In the genomic region with DNA sequence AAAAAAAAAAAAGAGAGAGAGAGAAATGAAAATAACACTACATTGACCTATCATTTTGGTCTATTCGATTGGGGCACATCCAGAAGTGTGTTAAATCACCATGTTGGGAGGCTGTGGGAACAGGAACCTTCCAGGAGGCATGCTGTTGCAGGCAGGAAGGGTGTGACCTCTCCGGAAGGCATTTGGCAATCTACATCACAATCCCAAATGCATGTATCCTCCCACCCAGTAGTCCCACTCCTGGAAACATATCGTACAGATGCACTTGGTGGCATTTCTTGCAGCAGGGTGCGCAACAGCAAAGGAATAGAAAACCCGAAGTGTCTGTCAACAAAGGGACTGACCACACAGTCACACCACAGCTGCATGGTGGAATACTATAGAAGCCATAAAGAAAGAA, we compare ENCODE assay signal across 16 cellular contexts. TPM values are rescaled to one million over a fixed set of nuclear protein-coding genes. Genes with fewer than 3 reads are reported as not detected.
DNase-seq lines count a peak whose midpoint lies in the region; ATAC-seq and TF ChIP-seq lines count a peak whose summit lies in the region.
"Had no signal": no experiment of that assay in that cellular context is flagged by ENCODE, and none has a peak within 500 bp of the region (broad histone marks: within the 10 kb centered on the region; RNA-seq: fewer than 3 reads in every experiment).

No MANE protein-coding gene starts in this region.

- H3K9me3 Mint-ChIP-seq in activated naive CD4-positive, alpha-beta T cell treated with anti-CD3 and anti-CD28 coated beads for 36 hours, result no peaks in the 10 kb centered on the region

- CTCF ChIA-PET in activated naive CD4-positive, alpha-beta T cell treated with anti-CD3 and anti-CD28 coated beads for 36 hours (lab: Charles Lee), result interaction anchor here (0.7 kb wide), 1 partner anchor 110 kb away, joined by 3 read pairs; no protein-coding TSS in a partner anchor

- H3K27me3 ChIP-seq in HL-60 (ENCODE audit: insufficient read depth, poor library complexity, severe bottlenecking), result no peaks in the 10 kb centered on the region
- no peaks in the 10 kb centered on the region for H3K27me3 ChIP-seq in foreskin keratinocyte
- H3K27me3 ChIP-seq in spleen (replicated peaks in 1 of 7), result peaks cover 0 to 6% (median 0%) of the 10 kb centered on the region in 7 donors

- no peaks in the 10 kb centered on the region for H3K27me3 Mint-ChIP-seq in T-helper 17 cell
- no peaks in the 10 kb centered on the region for H3K27me3 Mint-ChIP-seq in activated naive CD4-positive, alpha-beta T cell treated with anti-CD3 and anti-CD28 coated beads for 36 hours (ENCODE audit: low read depth)

- TF ChIP-seq POLR2A in spleen (IDR thresholded peaks at IDR 0.05), result no peak

- no peak for TF ChIP-seq CTCF in HL-60 (IDR thresholded peaks at IDR 0.05; ENCODE audit: insufficient read depth, low read length)
- peak; percentile 18 for TF ChIP-seq CTCF in foreskin keratinocyte (conservative IDR thresholded peaks at IDR 0.05)
- no peak for TF ChIP-seq CTCF in spleen (IDR thresholded peaks at IDR 0.05 in 8 of 11, conservative IDR thresholded peaks at IDR 0.05 in 3 of 11)

- peaks cover 30% of the 10 kb centered on the region for H3K4me1 ChIP-seq in foreskin keratinocyte
- H3K4me1 ChIP-seq in spleen, result peaks cover 4 to 68% (median 25%) of the 10 kb centered on the region in 6 donors

- 31 to 56% (median 37%) methylated on average over 5 of the region's 5 CpGs for WGBS in spleen, 5 donors

- no peak overlapping the region for H3K27ac ChIP-seq in HL-60 (replicated peaks)
- H3K27ac ChIP-seq in foreskin keratinocyte, result peak overlapping the region; percentile 34
- H3K27ac ChIP-seq in spleen, result peak overlapping the region in 7 of 8 donors; percentile 6 to 68 (median 55)
- H3K27ac ChIP-seq: SK-N-MC had no signal

- peak overlapping the region; percentile 93 for H3K27ac Mint-ChIP-seq in T-helper 17 cell
- no peak overlapping the region for H3K27ac Mint-ChIP-seq in activated naive CD4-positive, alpha-beta T cell treated with anti-CD3 and anti-CD28 coated beads for 36 hours
- H3K27ac Mint-ChIP-seq: progenitor cell of endocrine pancreas had no signal

- H3K9me3 ChIP-seq in T-helper 17 cell (ENCODE audit: control insufficient read depth, low read length, poor library complexity, severe bottlenecking), result no peaks in the 10 kb centered on the region
- H3K9me3 ChIP-seq in spleen, result no peaks in the 10 kb centered on the region

- H3K36me3 ChIP-seq in spleen, result no peaks in the 10 kb centered on the region

- no peak overlapping the region for H3K4me3 Mint-ChIP-seq in T-helper 17 cell
- H3K4me3 Mint-ChIP-seq in activated naive CD4-positive, alpha-beta T cell treated with anti-CD3 and anti-CD28 coated beads for 36 hours, result no peak overlapping the region

- H3K36me3 Mint-ChIP-seq in T-helper 17 cell (ENCODE audit: low read depth), result no peaks in the 10 kb centered on the region
- no peaks in the 10 kb centered on the region for H3K36me3 Mint-ChIP-seq in activated naive CD4-positive, alpha-beta T cell treated with anti-CD3 and anti-CD28 coated beads for 36 hours (ENCODE audit: low read depth)

- H3K4me1 Mint-ChIP-seq in T-helper 17 cell, result peaks cover 30% of the 10 kb centered on the region
- H3K4me1 Mint-ChIP-seq in activated naive CD4-positive, alpha-beta T cell treated with anti-CD3 and anti-CD28 coated beads for 36 hours (ENCODE audit: low read depth), result peaks cover 38% of the 10 kb centered on the region

- H3K4me3 ChIP-seq in HL-60 (replicated peaks; ENCODE audit: insufficient read depth, low read length), result no peak overlapping the region
- no peak overlapping the region for H3K4me3 ChIP-seq in spleen
- H3K4me3 ChIP-seq: SK-N-MC had no signal

- intact Hi-C loops in spleen (cut with DNase I; ENCODE audit: low total_unique reads), result no loop called here
- intact Hi-C loops in activated naive CD4-positive, alpha-beta T cell treated with anti-CD3 and anti-CD28 coated beads for 36 hours (cut with micrococcal nuclease), result no loop called here

- peak; percentile 16 to 41 for DNase-seq in HL-60 (ENCODE audit: low read depth in 1 of 2, low spot score in 1 of 2)
- no peak for DNase-seq in T-helper 17 cell
- peak; percentile 85 to 91 for DNase-seq in foreskin keratinocyte
- no peak for DNase-seq in spleen
- DNase-seq in activated naive CD4-positive, alpha-beta T cell treated with anti-CD3 and anti-CD28 coated beads for 36 hours, result no peak
- no peak for DNase-seq in activated T-cell treated with anti-CD3 and anti-CD28 coated beads for 4 hours
- DNase-seq: activated CD4-positive, alpha-beta T cell treated with anti-CD3 and anti-CD28 coated beads, Interleukin-2, amount 50 U/mL, for 1 hour; activated naive CD4-positive, alpha-beta T cell; cortex of kidney; MM.1S; NCI-H510A treated with DMSO at 0.1 percent for 48 hours; stimulated activated CD4-positive, alpha-beta T cell treated with anti-CD3 and anti-CD28 coated beads, Interleukin-4, amount 100 ng/mL, for 24 hours had no signal

- ATAC-seq in T-helper 17 cell (no peak), foreskin keratinocyte (peak; percentile 28), GM19452 (IDR thresholded peaks at IDR 0.05; ENCODE audit: unreplicated experiment) (no peak), HG03280 (IDR thresholded peaks at IDR 0.05; ENCODE audit: unreplicated experiment) (no peak)

RNA-seq across cellular contexts. Expression of a gene that starts 7.9 kb away (rescaled TPM):
- under 1 TPM; 0.16 to 0.75 TPM for total RNA-seq in T-helper 17 cell
- total RNA-seq in foreskin keratinocyte, result 20.9 and 26.8 TPM in 2 replicates
- 26.4 and 35.0 TPM in 2 replicates for polyA plus RNA-seq in foreskin keratinocyte
- total RNA-seq in spleen, result 10 to 100 TPM in 6 of 7 donors, 1 to 10 TPM in 1; 9.6 to 53.1 (median 29.1) TPM
- polyA plus RNA-seq in spleen, result 10 to 100 TPM in 1 of 3 donors, 1 to 10 TPM in 2; 4.7 to 19.1 (median 7.0) TPM
- total RNA-seq in activated naive CD4-positive, alpha-beta T cell treated with anti-CD3 and anti-CD28 coated beads for 36 hours, result under 1 TPM; 0.25 to 0.41 TPM

RNA-seq across cellular contexts. Expression of a gene that starts 31.5 kb away (rescaled TPM):
- 10 to 100 TPM; 37.0 to 39.6 TPM for total RNA-seq in T-helper 17 cell
- 57.7 and 59.2 TPM in 2 replicates for total RNA-seq in foreskin keratinocyte
- polyA plus RNA-seq in foreskin keratinocyte, result 38.8 and 44.3 TPM in 2 replicates
- 10 to 100 TPM; 38.0 to 84.6 (median 62.4) TPM for total RNA-seq in spleen
- polyA plus RNA-seq in spleen, result 10 to 100 TPM; 30.1 to 65.1 (median 35.7) TPM
- total RNA-seq in activated naive CD4-positive, alpha-beta T cell treated with anti-CD3 and anti-CD28 coated beads for 36 hours, result 10 to 100 TPM; 11.0 to 11.2 TPM

Comparison
In these comparisons a context has a peak if more than half of its experiments do, and no peak if none do; other contexts are left out.
1. DNase-seq: peak in HL-60 (2 of 2) and foreskin keratinocyte (2 of 2); none in T-helper 17 cell (0 of 3), spleen (single experiment), activated naive CD4-positive, alpha-beta T cell treated with anti-CD3 and anti-CD28 coated beads for 36 hours (single experiment) and activated T-cell treated with anti-CD3 and anti-CD28 coated beads for 4 hours (single experiment).
2. RNA of a gene that starts 7.9 kb away (total RNA-seq): 9.6 to 53.1 TPM in spleen and 20.9 to 26.8 TPM in foreskin keratinocyte; 0.16 to 0.75 TPM in T-helper 17 cell and 0.25 to 0.41 TPM in activated naive CD4-positive, alpha-beta T cell treated with anti-CD3 and anti-CD28 coated beads for 36 hours; every median in the first group is over 4 times any median in the second.